Comparison of ENCODE assay signal across 18 cellular contexts in the genomic region with DNA sequence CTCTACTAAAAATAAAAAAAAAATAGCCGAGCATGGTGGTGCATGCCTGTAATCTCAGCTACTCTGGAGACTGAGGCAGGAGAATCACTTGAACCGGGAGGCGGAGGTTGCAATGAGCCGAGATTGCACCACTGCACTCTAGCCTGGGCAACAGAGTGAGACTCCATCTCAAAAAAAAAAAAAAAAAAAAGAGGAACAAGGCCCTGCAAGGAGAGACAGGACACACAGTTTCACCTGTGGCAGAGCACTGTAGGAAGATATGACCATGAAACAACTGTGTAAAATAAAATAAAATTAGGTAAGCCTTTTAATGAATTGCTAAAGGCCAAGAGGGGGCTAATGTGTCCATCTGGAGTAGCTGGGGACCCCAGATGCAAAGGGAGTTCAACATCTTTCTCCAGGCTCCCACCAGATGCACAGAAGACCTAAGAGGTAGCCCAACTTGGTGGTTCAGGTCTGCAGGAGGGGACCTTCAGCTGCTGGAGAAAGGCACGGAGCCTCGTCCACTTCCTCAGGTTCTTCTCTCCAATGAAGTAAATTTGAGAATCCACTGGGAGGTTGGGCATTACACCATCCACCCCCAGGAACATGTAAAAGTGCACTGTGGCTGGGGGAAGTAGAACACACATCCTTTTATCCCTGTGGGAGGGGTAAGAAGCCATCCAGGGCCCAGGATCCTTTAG.
"Had no signal": no experiment of that assay in that cellular context is flagged by ENCODE, and none has a peak within 500 bp of the region (broad histone marks: within the 10 kb centered on the region; RNA-seq: fewer than 3 reads in every experiment).

No MANE protein-coding gene starts in this region.

- H3K9me3 Mint-ChIP-seq: activated naive CD8-positive, alpha-beta T cell treated with anti-CD3 and anti-CD28 coated beads, Interleukin-2, amount 50 U/mL, for 24 hours had no signal

- H3K27ac ChIP-seq: epithelial cell of prostate, gastroesophageal sphincter, thoracic aorta, vagina had no signal

- H3K27me3 ChIP-seq: gastroesophageal sphincter, vagina had no signal

- ATAC-seq: activated CD4-positive, alpha-beta T cell treated with anti-CD3 and anti-CD28 coated beads for 36 hours; activated naive CD8-positive, alpha-beta T cell treated with anti-CD3 and anti-CD28 coated beads, Interleukin-2, amount 50 U/mL, for 24 hours; gastroesophageal sphincter; left ventricle myocardium superior; WTC11 had no signal

- H3K9me3 ChIP-seq: gastroesophageal sphincter, vagina had no signal

- H3K4me3 Mint-ChIP-seq: activated CD4-positive, alpha-beta T cell treated with anti-CD3 and anti-CD28 coated beads for 36 hours; activated naive CD4-positive, alpha-beta T cell treated with anti-CD3 and anti-CD28 coated beads, Interleukin-2, amount 10 ng/mL, durations not matched to agents 7 days and 5 days; activated naive CD8-positive, alpha-beta T cell treated with anti-CD3 and anti-CD28 coated beads, Interleukin-2, amount 50 U/mL, for 24 hours; neural crest cell; type B pancreatic cell; WTC11 had no signal

- H3K36me3 ChIP-seq: thoracic aorta had no signal

- DNase-seq: activated CD4-positive, alpha-beta T cell treated with anti-CD3 and anti-CD28 coated beads for 36 hours; activated CD4-positive, alpha-beta T cell treated with anti-CD3 and anti-CD28 coated beads, Interleukin-2, amount 50 U/mL, for 4 hours; activated effector memory CD4-positive, alpha-beta T cell treated with Interleukin-2 at 50 U/mL for 16 hours; activated naive CD4-positive, alpha-beta T cell treated with anti-CD3 and anti-CD28 coated beads, Interleukin-2, amount 10 ng/mL, durations not matched to agents 7 days and 5 days; activated naive CD8-positive, alpha-beta T cell treated with anti-CD3 and anti-CD28 coated beads, Interleukin-2, amount 50 U/mL, for 24 hours; activated T-cell treated with anti-CD3 and anti-CD28 coated beads, Interleukin-2, amount 50 U/mL, for 48 hours; cerebellar nuclear complex; cortex of kidney; left ventricle myocardium superior; T-helper 9 cell had no signal

- H3K27ac Mint-ChIP-seq: activated CD4-positive, alpha-beta T cell treated with anti-CD3 and anti-CD28 coated beads for 36 hours; activated naive CD4-positive, alpha-beta T cell treated with anti-CD3 and anti-CD28 coated beads, Interleukin-2, amount 10 ng/mL, durations not matched to agents 7 days and 5 days; activated naive CD8-positive, alpha-beta T cell treated with anti-CD3 and anti-CD28 coated beads, Interleukin-2, amount 50 U/mL, for 24 hours; progenitor cell of endocrine pancreas; type B pancreatic cell; WTC11 had no signal

- H3K27me3 Mint-ChIP-seq: activated CD4-positive, alpha-beta T cell treated with anti-CD3 and anti-CD28 coated beads for 36 hours; activated naive CD8-positive, alpha-beta T cell treated with anti-CD3 and anti-CD28 coated beads, Interleukin-2, amount 50 U/mL, for 24 hours; type B pancreatic cell had no signal

- H3K4me1 ChIP-seq: gastroesophageal sphincter, vagina had no signal

- H3K4me3 ChIP-seq: gastroesophageal sphincter, thoracic aorta, vagina had no signal

- H3K4me1 Mint-ChIP-seq: neural crest cell, WTC11 had no signal
